ENCODE assay signal across 10 cellular contexts in genomic region chr1:154445040-154445472, GRCh38. TPM values are rescaled to one million over a fixed set of nuclear protein-coding genes. Genes with fewer than 3 reads are reported as not detected.
DNase-seq lines count a peak whose midpoint lies in the region; ATAC-seq, FAIRE-seq and TF ChIP-seq lines count a peak whose summit lies in the region.
"Had no signal": no experiment of that assay in that cellular context is flagged by ENCODE, and none has a peak within 500 bp of the region (broad histone marks: within the 10 kb centered on the region; RNA-seq: fewer than 3 reads in every experiment).

No MANE protein-coding gene starts in this region.

- no peaks in the 10 kb centered on the region for H3K4me1 ChIP-seq in pancreas

- TF ChIP-seq CTCF in HFFc6 (IDR thresholded peaks at IDR 0.05) (no peak), pancreas (IDR thresholded peaks at IDR 0.05) (no peak)

- no peak for FAIRE-seq in GM12892 (lab: Jason Lieb, UNC)
- no peak for FAIRE-seq in pancreas (lab: Jason Lieb, UNC)

- peak overlapping the region; percentile 65 for H3K27ac Mint-ChIP-seq in HFFc6
- peak overlapping the region; percentile 33 for H3K27ac Mint-ChIP-seq in activated CD4-positive, alpha-beta memory T cell treated with anti-CD3 and anti-CD28 coated beads for 36 hours
- H3K27ac Mint-ChIP-seq in naive thymus-derived CD8-positive, alpha-beta T cell = peak overlapping the region in 7 of 10 donors; percentile 24 to 75 (median 46)
- H3K27ac Mint-ChIP-seq: IgD-negative memory B cell had no signal

- peaks cover 47% of the 10 kb centered on the region for H3K4me1 Mint-ChIP-seq in HFFc6 (ENCODE audit: low read depth)
- peaks cover 51% of the 10 kb centered on the region for H3K4me1 Mint-ChIP-seq in activated CD4-positive, alpha-beta memory T cell treated with anti-CD3 and anti-CD28 coated beads for 36 hours (ENCODE audit: low read depth)
- H3K4me1 Mint-ChIP-seq in naive thymus-derived CD8-positive, alpha-beta T cell = peaks cover 29 to 50% (median 44%) of the 10 kb centered on the region in 4 donors

- H3K36me3 ChIP-seq in pancreas = no peaks in the 10 kb centered on the region

- H3K27me3 Mint-ChIP-seq in HFFc6 (ENCODE audit: insufficient read depth) = peaks cover 14% of the 10 kb centered on the region
- no peaks in the 10 kb centered on the region for H3K27me3 Mint-ChIP-seq in activated CD4-positive, alpha-beta memory T cell treated with anti-CD3 and anti-CD28 coated beads for 36 hours
- peaks cover 0 to 2% (median 0%) of the 10 kb centered on the region in 5 donors for H3K27me3 Mint-ChIP-seq in naive thymus-derived CD8-positive, alpha-beta T cell

- TF ChIP-seq POLR2A in GM12892 (IDR thresholded peaks at IDR 0.05; ENCODE audit: low read depth, low read length) = no peak

- no peaks in the 10 kb centered on the region for H3K9me3 Mint-ChIP-seq in HFFc6
- H3K9me3 Mint-ChIP-seq in activated CD4-positive, alpha-beta memory T cell treated with anti-CD3 and anti-CD28 coated beads for 36 hours = no peaks in the 10 kb centered on the region
- H3K9me3 Mint-ChIP-seq in naive thymus-derived CD8-positive, alpha-beta T cell = no peaks in the 10 kb centered on the region
- H3K9me3 Mint-ChIP-seq: IgD-negative memory B cell had no signal

- DNase-seq in GM12892 (ENCODE audit: insufficient read length) = peak; percentile 35
- DNase-seq in HFFc6 = peak; percentile 81
- peak; percentile 61 for DNase-seq in activated CD4-positive, alpha-beta memory T cell treated with anti-CD3 and anti-CD28 coated beads for 36 hours
- peak in 1 of 10 donors; percentile 19 for DNase-seq in naive thymus-derived CD8-positive, alpha-beta T cell
- DNase-seq in germinal center (ENCODE audit: low spot score) = no peak
- no peak for DNase-seq in pancreas
- no peak for DNase-seq in globus pallidus (ENCODE audit: low spot score)

- no peak overlapping the region for H3K4me3 ChIP-seq in pancreas

- no peak overlapping the region for H3K27ac ChIP-seq in pancreas

- no peaks in the 10 kb centered on the region for H3K9me3 ChIP-seq in pancreas

- H3K4me3 Mint-ChIP-seq in HFFc6 = peak overlapping the region; percentile 36; the same call in 1 of the 2 replicates
- no peak overlapping the region for H3K4me3 Mint-ChIP-seq in activated CD4-positive, alpha-beta memory T cell treated with anti-CD3 and anti-CD28 coated beads for 36 hours
- peak overlapping the region in 5 of 10 donors; percentile 20 to 38 (median 36) for H3K4me3 Mint-ChIP-seq in naive thymus-derived CD8-positive, alpha-beta T cell
- H3K4me3 Mint-ChIP-seq: IgD-negative memory B cell had no signal

- ATAC-seq in naive thymus-derived CD8-positive, alpha-beta T cell = no peak
- ATAC-seq in GM18517 (IDR thresholded peaks at IDR 0.05; ENCODE audit: unreplicated experiment) (no peak), pancreas (no peak)

- CTCF ChIA-PET in activated CD4-positive, alpha-beta memory T cell treated with anti-CD3 and anti-CD28 coated beads for 36 hours (lab: Charles Lee) = interaction anchor here (0.7 to 1.7 kb wide), 3 partner anchors 23 to 101 kb away, joined by 3 to 7 read pairs (median 4); no protein-coding TSS in a partner anchor

- H3K36me3 Mint-ChIP-seq in HFFc6 (ENCODE audit: low read depth) = no peaks in the 10 kb centered on the region
- H3K36me3 Mint-ChIP-seq in activated CD4-positive, alpha-beta memory T cell treated with anti-CD3 and anti-CD28 coated beads for 36 hours = peaks cover 45% of the 10 kb centered on the region
- peaks cover 4 to 64% (median 17%) of the 10 kb centered on the region in 3 donors for H3K36me3 Mint-ChIP-seq in naive thymus-derived CD8-positive, alpha-beta T cell

- intact Hi-C loops in activated CD4-positive, alpha-beta memory T cell treated with anti-CD3 and anti-CD28 coated beads for 36 hours (cut with micrococcal nuclease) = no loop called here
- intact Hi-C loops in pancreas (cut with DNase I) = no loop called here

- no peaks in the 10 kb centered on the region for H3K27me3 ChIP-seq in pancreas

- 74 to 80% methylated on average over 7 of the region's 7 CpGs for WGBS in pancreas, 2 donors

- POLR2A ChIA-PET in activated CD4-positive, alpha-beta memory T cell treated with anti-CD3 and anti-CD28 coated beads for 36 hours (lab: Charles Lee) = interaction anchor here (0.6 kb wide), 1 partner anchor 52 kb away, joined by 5 read pairs; no protein-coding TSS in a partner anchor
- POLR2A ChIA-PET in naive thymus-derived CD8-positive, alpha-beta T cell (lab: Charles Lee) = interaction anchor here (1.0 to 1.2 kb wide), 2 partner anchors 32 to 38 kb away, joined by 4 read pairs; no protein-coding TSS in a partner anchor

RNA-seq across cellular contexts. Expression of gene IL6R, which starts 39.9 kb away (rescaled TPM):
- 7.4 TPM for polyA plus RNA-seq in GM12892 (2012; ENCODE audit: missing spikeins)
- total RNA-seq in HFFc6 (2021; fragmentation: NEBNext Ultra II Directional; extraction: Animal tissue kit (Norgen Biotek cat#: 25700)) = 1 to 10 TPM; 2.0 to 3.9 (median 2.3) TPM
- 10 to 100 TPM; 30.2 to 30.5 TPM for total RNA-seq in activated CD4-positive, alpha-beta memory T cell treated with anti-CD3 and anti-CD28 coated beads for 36 hours
- 10 to 100 TPM; 44.4 to 49.9 TPM for total RNA-seq in naive thymus-derived CD8-positive, alpha-beta T cell
- 10 to 100 TPM; 20.1 to 44.1 (median 28.4) TPM for polyA plus RNA-seq in naive thymus-derived CD8-positive, alpha-beta T cell
- total RNA-seq in pancreas = 10 to 100 TPM in 2 of 6 donors, 1 to 10 TPM in 4; 2.2 to 12.9 (median 7.1) TPM
- polyA plus RNA-seq in pancreas = 10 to 100 TPM in 1 of 2 donors, 1 to 10 TPM in 1; 4.3 to 10.3 TPM

RNA-seq across cellular contexts. Expression of gene TDRD10, which starts 57.0 kb away (rescaled TPM):
- polyA plus RNA-seq in GM12892 (2012; ENCODE audit: missing spikeins) = 0.19 TPM
- total RNA-seq in HFFc6 (2021; fragmentation: NEBNext Ultra II Directional; extraction: Animal tissue kit (Norgen Biotek cat#: 25700)) = not detected
- not detected for total RNA-seq in activated CD4-positive, alpha-beta memory T cell treated with anti-CD3 and anti-CD28 coated beads for 36 hours
- total RNA-seq in naive thymus-derived CD8-positive, alpha-beta T cell = not detected
- polyA plus RNA-seq in naive thymus-derived CD8-positive, alpha-beta T cell = not detected
- under 1 TPM; 0.13 to 0.84 (median 0.35) TPM for total RNA-seq in pancreas
- polyA plus RNA-seq in pancreas = 1 to 10 TPM; 2.9 to 4.7 TPM
- total RNA-seq: epithelial cell of proximal tubule had no signal
- polyA plus RNA-seq: IgD-negative memory B cell had no signal

RNA-seq across cellular contexts. Expression of gene SHE, which starts 57.2 kb away (rescaled TPM):
- 0.21 TPM for polyA plus RNA-seq in GM12892 (2012; ENCODE audit: missing spikeins)
- total RNA-seq in HFFc6 (2021; fragmentation: NEBNext Ultra II Directional; extraction: Animal tissue kit (Norgen Biotek cat#: 25700)) = not detected
- under 1 TPM in 1 of 2 experiments, not detected in 1; 0.07 TPM for total RNA-seq in activated CD4-positive, alpha-beta memory T cell treated with anti-CD3 and anti-CD28 coated beads for 36 hours
- total RNA-seq in naive thymus-derived CD8-positive, alpha-beta T cell = not detected
- not detected for polyA plus RNA-seq in naive thymus-derived CD8-positive, alpha-beta T cell
- 1 to 10 TPM; 1.0 to 2.7 (median 1.8) TPM for total RNA-seq in pancreas
- polyA plus RNA-seq in pancreas = 1 to 10 TPM; 3.0 to 7.3 TPM
- polyA plus RNA-seq: IgD-negative memory B cell had no signal

Comparison
In these comparisons a context has a peak if more than half of its experiments do, and no peak if none do; other contexts are left out.
1. DNase-seq: peak in GM12892 (single experiment), HFFc6 (single experiment) and activated CD4-positive, alpha-beta memory T cell treated with anti-CD3 and anti-CD28 coated beads for 36 hours (single experiment); none in germinal center (single experiment), pancreas (0 of 6) and globus pallidus (single experiment).
2. Peak in every context shown above with its lines, with median percentiles within 50 percentile points of each other: H3K27ac Mint-ChIP-seq.